14 cellular contexts compared by ENCODE assay signal in the genomic region with DNA sequence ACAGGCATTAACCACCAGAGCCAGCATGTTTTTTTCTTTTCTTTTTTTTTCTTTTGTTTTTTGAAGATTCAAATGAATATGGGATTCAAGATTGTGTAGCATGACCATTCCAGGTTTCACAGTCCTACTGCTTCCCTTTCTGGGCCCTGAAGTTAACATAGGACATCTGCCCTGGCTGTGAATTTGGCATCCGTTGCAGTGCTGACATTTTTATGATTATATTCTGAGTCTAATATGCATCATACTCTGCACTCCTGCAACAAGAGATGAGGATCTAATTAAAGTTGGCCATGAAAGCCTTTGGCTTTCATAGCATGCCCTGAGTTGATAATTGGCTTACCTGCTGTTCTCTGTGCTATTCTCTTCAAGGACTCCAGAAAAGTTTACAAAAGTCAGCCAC. TPM values are rescaled to one million over a fixed set of nuclear protein-coding genes. Genes with fewer than 3 reads are reported as not detected.
DNase-seq lines count a peak whose midpoint lies in the region; ATAC-seq and TF ChIP-seq lines count a peak whose summit lies in the region.
"Had no signal": no experiment of that assay in that cellular context is flagged by ENCODE, and none has a peak within 500 bp of the region (broad histone marks: within the 10 kb centered on the region; RNA-seq: fewer than 3 reads in every experiment).

No MANE protein-coding gene starts in this region.

- H3K36me3 Mint-ChIP-seq in CD4-positive, CD25-positive, alpha-beta regulatory T cell = peaks cover 16% of the 10 kb centered on the region

- H3K9me3 ChIP-seq in CD4-positive, CD25-positive, alpha-beta regulatory T cell (ENCODE audit: control insufficient read depth in 2 of 2, low read length in 2 of 2) = peaks cover 0 to 7% of the 10 kb centered on the region in 2 experiments

- H3K27me3 Mint-ChIP-seq in CD4-positive, CD25-positive, alpha-beta regulatory T cell = no peaks in the 10 kb centered on the region

- H3K4me1 Mint-ChIP-seq in CD4-positive, CD25-positive, alpha-beta regulatory T cell = peaks cover 0 to 1% (median 0%) of the 10 kb centered on the region in 4 donors
- H3K4me1 Mint-ChIP-seq: T-cell had no signal

- no peak for ATAC-seq in CD4-positive, CD25-positive, alpha-beta regulatory T cell (ENCODE audit: low read depth in 2 of 2)
- ATAC-seq in GM19452 (IDR thresholded peaks at IDR 0.05; ENCODE audit: unreplicated experiment) (no peak), omental fat pad (ENCODE audit: low FRiP score) (no peak)
- ATAC-seq: T-cell had no signal

- DNase-seq in CD4-positive, CD25-positive, alpha-beta regulatory T cell = no peak
- DNase-seq in GM04504 (ENCODE audit: low read depth) (peak; percentile 59), NCI-H82 (lab: John Stamatoyannopoulos, UW) (peak; percentile 58), left kidney (ENCODE audit: low read depth, low spot score) (peak; percentile 6), omental fat pad (ENCODE audit: low spot score) (no peak), NCI-H128 (lab: John Stamatoyannopoulos, UW; ENCODE audit: unreplicated experiment) (no peak)
- DNase-seq: NCI-H1092, NCI-H1436, NCI-H187, NCI-H526, RPMI8226, SHP77, T-cell had no signal

- H3K4me3 Mint-ChIP-seq in CD4-positive, CD25-positive, alpha-beta regulatory T cell = no peak overlapping the region
- H3K4me3 Mint-ChIP-seq: T-cell had no signal

- H3K9me3 Mint-ChIP-seq in CD4-positive, CD25-positive, alpha-beta regulatory T cell = peaks cover 0 to 12% (median 4%) of the 10 kb centered on the region in 7 donors

- no peak for TF ChIP-seq CTCF in omental fat pad (IDR thresholded peaks at IDR 0.05)

- H3K27ac Mint-ChIP-seq in CD4-positive, CD25-positive, alpha-beta regulatory T cell = peak overlapping the region in 2 of 3 donors; percentile 5 to 48
- H3K27ac Mint-ChIP-seq: T-cell had no signal

- H3K4me3 ChIP-seq in CD4-positive, CD25-positive, alpha-beta regulatory T cell (ENCODE audit: low read depth, low read length) = no peak overlapping the region

- peaks cover 3% of the 10 kb centered on the region for H3K36me3 ChIP-seq in CD4-positive, CD25-positive, alpha-beta regulatory T cell (ENCODE audit: control insufficient read depth, insufficient read depth, low read length)

- no peaks in the 10 kb centered on the region for H3K4me1 ChIP-seq in CD4-positive, CD25-positive, alpha-beta regulatory T cell (ENCODE audit: control insufficient read depth, insufficient read depth, low read length, poor library complexity, severe bottlenecking)

- H3K27ac ChIP-seq in CD4-positive, CD25-positive, alpha-beta regulatory T cell (ENCODE audit: insufficient read depth, low read length, poor library complexity, severe bottlenecking) = no peak overlapping the region

- no peaks in the 10 kb centered on the region for H3K27me3 ChIP-seq in CD4-positive, CD25-positive, alpha-beta regulatory T cell (ENCODE audit: control insufficient read depth, insufficient read depth, low read length)

RNA-seq across cellular contexts. Expression of a gene that starts 29.8 kb away (rescaled TPM):
- 15.0 TPM for total RNA-seq in CD4-positive, CD25-positive, alpha-beta regulatory T cell
- polyA plus RNA-seq in CD4-positive, CD25-positive, alpha-beta regulatory T cell = 10 to 100 TPM; 25.3 to 29.9 (median 27.2) TPM
- total RNA-seq in omental fat pad = 10 to 100 TPM; 13.5 to 21.9 (median 16.8) TPM

RNA-seq across cellular contexts. Expression of a gene that starts 30.0 kb away (rescaled TPM):
- total RNA-seq in CD4-positive, CD25-positive, alpha-beta regulatory T cell = 57.6 TPM
- polyA plus RNA-seq in CD4-positive, CD25-positive, alpha-beta regulatory T cell = 10 to 100 TPM; 14.2 to 23.6 (median 16.3) TPM
- total RNA-seq in omental fat pad = 10 to 100 TPM; 29.4 to 62.4 (median 50.2) TPM

Comparison
In these comparisons a context has a peak if more than half of its experiments do, and no peak if none do; other contexts are left out.
1. DNase-seq: peak in GM04504 (single experiment), NCI-H82 (single experiment) and left kidney (single experiment); none in CD4-positive, CD25-positive, alpha-beta regulatory T cell (0 of 3), omental fat pad (single experiment) and NCI-H128 (single experiment).